ENCODE assay signal across 16 cellular contexts in genomic region chr4:182810103-182810605, GRCh38.
DNase-seq lines count a peak whose midpoint lies in the region; ATAC-seq, FAIRE-seq and TF ChIP-seq lines count a peak whose summit lies in the region.
"Had no signal": no experiment of that assay in that cellular context is flagged by ENCODE, and none has a peak within 500 bp of the region (broad histone marks: within the 10 kb centered on the region; RNA-seq: fewer than 3 reads in every experiment).

No MANE protein-coding gene starts in this region.

- intact Hi-C loops in PC-3 (cut with micrococcal nuclease), result loop anchor here (10.0 kb wide), 1 partner anchor 115 kb away; no protein-coding TSS in a partner anchor

- H3K4me2 ChIP-seq in PC-3 (ENCODE audit: low read length), result no peak overlapping the region

- H3K4me3 ChIP-seq in HL-60 (replicated peaks; ENCODE audit: insufficient read depth, low read length) (no peak overlapping the region), PC-3 (ENCODE audit: low read length) (no peak overlapping the region), endodermal cell (ENCODE audit: low read length) (peak overlapping the region; percentile 6), MG63 (no peak overlapping the region)

- H3K27ac ChIP-seq in HL-60 (replicated peaks) (peak overlapping the region; percentile 83), PC-3 (ENCODE audit: low read length) (peak overlapping the region; percentile 94), endodermal cell (ENCODE audit: low read depth, low read length) (no peak overlapping the region)

- no peak overlapping the region for H3K27ac Mint-ChIP-seq in endodermal cell
- H3K27ac Mint-ChIP-seq: H9 had no signal

- CTCF ChIA-PET in PC-3 (lab: Charles Lee), result no interaction called here

- no peaks in the 10 kb centered on the region for H3K9me2 ChIP-seq in PC-3 (replicated peaks; ENCODE audit: low read length)

- DNase-seq in HL-60 (ENCODE audit: low read depth in 1 of 2, low spot score in 1 of 2) (no peak), PC-3 (no peak), endodermal cell (no peak), urothelium cell line (ENCODE audit: low spot score) (no peak), glomerular visceral epithelial cell (ENCODE audit: extremely low spot score) (no peak), MG63 (no peak)
- DNase-seq: Calu3, H9, NCI-H1417, NCI-H187 treated with DMSO at 0.1 percent for 48 hours, NCI-H226, NCI-H524, NCI-H82 had no signal

- no peak overlapping the region for H3K4me3 Mint-ChIP-seq in endodermal cell
- H3K4me3 Mint-ChIP-seq: CD4-positive, alpha-beta memory T cell; H9; T-helper 1 cell treated with Interleukin-12 subunit alpha and Interleukin-12 subunit beta and Interleukin-4 antibody, amounts not matched to agents 30 μg/mL and 1 μg/mL, for 36 hours had no signal

- peak; percentile 99 for FAIRE-seq in urothelium cell line (lab: Jason Lieb, UNC)

- H4K20me1 ChIP-seq in PC-3 (ENCODE audit: low read length), result no peaks in the 10 kb centered on the region

- H3K79me2 ChIP-seq in PC-3 (ENCODE audit: low read length), result peaks cover 16% of the 10 kb centered on the region

- H3K9me3 Mint-ChIP-seq in endodermal cell, result peaks cover 21% of the 10 kb centered on the region

- H3F3A ChIP-seq in PC-3 (ENCODE audit: low read length, unreplicated experiment), result no peaks in the 10 kb centered on the region

- no peaks in the 10 kb centered on the region for H3K27me3 ChIP-seq in HL-60 (ENCODE audit: insufficient read depth, poor library complexity, severe bottlenecking)
- no peaks in the 10 kb centered on the region for H3K27me3 ChIP-seq in PC-3 (ENCODE audit: low read length)
- H3K27me3 ChIP-seq in endodermal cell (ENCODE audit: control insufficient read depth, insufficient read depth, low read length, poor library complexity, severe bottlenecking), result peaks cover 6% of the 10 kb centered on the region
- H3K27me3 ChIP-seq in MG63, result no peaks in the 10 kb centered on the region

- no TSS peak for BruUV-seq in PC-3 (replicated peaks; lab: Mats Ljungman, UMichigan)

- ATAC-seq in PC-3 (no peak), HG03520 (IDR thresholded peaks at IDR 0.05; ENCODE audit: unreplicated experiment) (no peak)

- H2AFZ ChIP-seq in PC-3 (ENCODE audit: low read length), result no peak overlapping the region

- H3K9me3 ChIP-seq in PC-3 (ENCODE audit: low read length), result no peaks in the 10 kb centered on the region
- peaks cover 39% of the 10 kb centered on the region for H3K9me3 ChIP-seq in endodermal cell (ENCODE audit: control insufficient read depth, low read length)
- H3K9me3 ChIP-seq in MG63, result no peaks in the 10 kb centered on the region

- peaks cover 11% of the 10 kb centered on the region for H3K4me1 Mint-ChIP-seq in endodermal cell

- 89 to 90% methylated on average over 2 to 4 of the region's 4 CpGs for WGBS in endodermal cell (ENCODE audit: insufficient coverage in 1 of 2, insufficient read length in 1 of 2), 2 experiments

- TF ChIP-seq CTCF in HL-60 (IDR thresholded peaks at IDR 0.05; ENCODE audit: insufficient read depth, low read length), result no peak
- TF ChIP-seq CTCF in PC-3 (conservative IDR thresholded peaks at IDR 0.05; ENCODE audit: low read depth, low read length), result no peak
- no peak for TF ChIP-seq CTCF in endodermal cell (conservative IDR thresholded peaks at IDR 0.05)

- peaks cover 8% of the 10 kb centered on the region for H3K27me3 Mint-ChIP-seq in endodermal cell (ENCODE audit: insufficient read depth)

- peaks cover 26% of the 10 kb centered on the region for H3K36me3 Mint-ChIP-seq in endodermal cell (ENCODE audit: low read depth)

- H3K9ac ChIP-seq in PC-3 (ENCODE audit: low read length) (no peak overlapping the region), endodermal cell (ENCODE audit: extremely low read depth, low read length, poor library complexity, severe bottlenecking) (no peak overlapping the region)

- H3K36me3 ChIP-seq in PC-3 (ENCODE audit: low read depth, low read length) (no peaks in the 10 kb centered on the region), endodermal cell (ENCODE audit: control insufficient read depth, insufficient read depth, low read length) (no peaks in the 10 kb centered on the region), MG63 (no peaks in the 10 kb centered on the region)

- POLR2A ChIA-PET in PC-3 (lab: Charles Lee; ENCODE audit: unreplicated experiment), result no interaction called here

- H3K4me1 ChIP-seq in PC-3 (ENCODE audit: insufficient read depth, low read length), result peaks cover 21% of the 10 kb centered on the region
- no peaks in the 10 kb centered on the region for H3K4me1 ChIP-seq in endodermal cell (ENCODE audit: control insufficient read depth, insufficient read depth, low read length)
